ENCODE assay signal across 1 cellular context in genomic region chr6:125300992-125301434, GRCh38.
TF ChIP-seq lines count a peak whose summit lies in the region.

No MANE protein-coding gene starts in this region.

TF ChIP-seq in HEK293, 187 proteins besides CTCF, POLR2A, EP300 and RAD21 (continued from another document):
- no peak for TF ChIP-seq REST (tag by site-specific recombination; IDR thresholded peaks at IDR 0.05)
